Comparison of ENCODE assay signal across 7 cellular contexts in genomic region chr6:31659649-31660223, GRCh38. TPM values are rescaled to one million over a fixed set of nuclear protein-coding genes. Genes with fewer than 3 reads are reported as not detected.
DNase-seq lines count a peak whose midpoint lies in the region; ATAC-seq, FAIRE-seq and TF ChIP-seq lines count a peak whose summit lies in the region.

No MANE protein-coding gene starts in this region.

- H3K56ac ChIP-seq in H1 (replicated peaks; ENCODE audit: insufficient read length, low read depth, low read length): peak overlapping the region; percentile 77

- H3K36me3 Mint-ChIP-seq in naive B cell: peaks cover 0 to 28% of the 10 kb centered on the region in 2 donors

- H3K4me2 ChIP-seq in H1 (ENCODE audit: insufficient read depth in 1 of 2, low read depth in 2 of 2, low read length in 2 of 2): peak overlapping the region; percentile 94 to 95

- H3K14ac ChIP-seq in H1 (ENCODE audit: insufficient read length): no peak overlapping the region

- CTCF ChIA-PET in Panc1 (lab: Charles Lee): no interaction called here
- CTCF ChIA-PET in H1 (lab: Charles Lee; ENCODE audit: partially characterized antibody): interaction anchor here (1.2 kb wide), 1 partner anchor 11 kb away, joined by 4 read pairs; no protein-coding TSS in a partner anchor

- no peak overlapping the region for H2AFZ ChIP-seq in H1 (ENCODE audit: low read length)

- no peak for TF ChIP-seq EP300 in H1 (IDR thresholded peaks at IDR 0.05; ENCODE audit: borderline replicate concordance in 1 of 2, low read depth in 2 of 2, low read length in 2 of 2)

- H4K5ac ChIP-seq in H1 (ENCODE audit: insufficient read length, low read depth, low read length): peak overlapping the region; percentile 73

- peaks cover 8% of the 10 kb centered on the region for H3K23me2 ChIP-seq in H1 (ENCODE audit: low read depth, low read length)

- H3K27me3 Mint-ChIP-seq in naive B cell: no peaks in the 10 kb centered on the region

- H2AK5ac ChIP-seq in H1 (ENCODE audit: low read depth, low read length): no peak overlapping the region

- H3K9ac ChIP-seq in H1 (replicated peaks in 1 of 4; ENCODE audit: extremely low read depth in 1 of 4, low read depth in 3 of 4, low read length in 3 of 4): peak overlapping the region; percentile 75 to 93 (median 82)

- TF ChIP-seq CTCF in Panc1 (IDR thresholded peaks at IDR 0.05) (no peak), H1 (IDR thresholded peaks at IDR 0.05; ENCODE audit: control extremely low read depth in 1 of 3, insufficient read depth in 1 of 3, low read depth in 1 of 3, low read length in 3 of 3) (no peak)

- FAIRE-seq in GM19239 (lab: Jason Lieb, UNC): peak; percentile 63
- FAIRE-seq in H1 (lab: Jason Lieb, UNC): no peak

- POLR2A ChIA-PET in Panc1 (lab: Charles Lee) (no interaction called here), H1 (lab: Charles Lee; ENCODE audit: partially characterized antibody) (interaction anchor here (0.6 to 25.5 kb wide), 8 partner anchors 6 to 168 kb away, joined by 3 to 883 read pairs (median 16); partner anchors contain the start of genes AIF1, APOM, BAG6 and DDAH2)

- H3K4me3 ChIP-seq in Panc1 (ENCODE audit: low read depth in 2 of 2, low read length in 2 of 2) (peak overlapping the region; percentile 99), H1 (ENCODE audit: extremely low read depth in 1 of 4, insufficient read depth in 2 of 4, low read depth in 3 of 4, low read length in 4 of 4) (peak overlapping the region; percentile 85 to 94 (median 88))

- peak overlapping the region; percentile 6 for H4K91ac ChIP-seq in H1 (replicated peaks; ENCODE audit: insufficient read length, low read length)

- ATAC-seq in Panc1: no peak
- ATAC-seq in naive B cell (ENCODE audit: low read depth in 2 of 2): peak; percentile 59 to 61

- H3K9me3 ChIP-seq in Panc1 (ENCODE audit: control insufficient read depth, insufficient read depth, low read depth, low read length): no peaks in the 10 kb centered on the region
- H3K9me3 ChIP-seq in H1 (ENCODE audit: insufficient read depth in 2 of 2, low read depth in 1 of 2, low read length in 1 of 2): no peaks in the 10 kb centered on the region

- in situ Hi-C loops in Panc1 (cut with HindIII; ENCODE audit: low pct_unique_long_range_greater_than_20kb, low sequenced_read_pairs): no loop called here

- H2BK120ac ChIP-seq in H1 (replicated peaks; ENCODE audit: low read depth, low read length): no peak overlapping the region

- WGBS in H1 (ENCODE audit: extremely low coverage in 1 of 2, insufficient coverage in 1 of 2, insufficient read length in 1 of 2, insufficient replicate concordance in 2 of 2, low coverage in 1 of 2, low lambda C conversion rate in 2 of 2, missing lambda C conversion rate in 1 of 2), 2 experiments: 81% methylated on average over 10 of the region's 10 CpGs; no CpG with 5 or more reads in 1 of the 2 experiments

- peak overlapping the region; percentile 36 to 94 (median 90) for H3K27ac Mint-ChIP-seq in naive B cell

- H3K9me3 Mint-ChIP-seq in naive B cell: no peaks in the 10 kb centered on the region

- 0 out of 2 replicates have a peak overlapping the region, but pooled peaks have one; percentile 1 for H2BK5ac ChIP-seq in H1 (ENCODE audit: low read depth, low read length)

- H3K27me3 ChIP-seq in Panc1 (ENCODE audit: control insufficient read depth, insufficient read depth, low read length) (no peaks in the 10 kb centered on the region), H1 (replicated peaks in 1 of 4; ENCODE audit: control insufficient read depth in 3 of 4, extremely low read depth in 1 of 4, insufficient read depth in 3 of 4, low read length in 3 of 4) (no peaks in the 10 kb centered on the region)

- no peak for TF ChIP-seq RAD21 in H1 (IDR thresholded peaks at IDR 0.05 in 1 of 2, conservative IDR thresholded peaks at IDR 0.05 in 1 of 2; ENCODE audit: low read depth in 2 of 2, low read length in 2 of 2)

- peaks cover 60 to 91% (median 80%) of the 10 kb centered on the region in 3 donors for H3K4me1 Mint-ChIP-seq in naive B cell

- peak overlapping the region; percentile 94 for H4K8ac ChIP-seq in H1 (ENCODE audit: extremely low read depth, insufficient read depth, low read length)

- H3K79me2 ChIP-seq in H1 (ENCODE audit: control insufficient read depth in 1 of 2, insufficient read depth in 2 of 2, low read length in 2 of 2): peaks cover 0 to 39% of the 10 kb centered on the region in 2 experiments; a peak in 3 of 4 replicates

- H2BK12ac ChIP-seq in H1 (ENCODE audit: low read depth, low read length): no peak overlapping the region

- peak overlapping the region; percentile 91 to 96 (median 95) for H3K4me3 Mint-ChIP-seq in naive B cell

- H2BK15ac ChIP-seq in H1 (ENCODE audit: low read length): peak overlapping the region; percentile 8; the same call in 1 of the 2 replicates

- intact Hi-C loops in Panc1 (cut with micrococcal nuclease; ENCODE audit: unreplicated experiment): no loop called here

- H3K4ac ChIP-seq in H1 (replicated peaks; ENCODE audit: insufficient read length, low read depth, low read length): peak overlapping the region; percentile 19

- H3K18ac ChIP-seq in H1 (ENCODE audit: extremely low read depth, low read length): no peak overlapping the region; the same call in 1 of the 2 replicates

- TF ChIP-seq POLR2A in H1 (IDR thresholded peaks at IDR 0.05; ENCODE audit: control extremely low read depth in 1 of 2, low read depth in 2 of 2, low read length in 2 of 2): no peak

- DNase-seq in GM19239 (ENCODE audit: insufficient read length, low spot score) (no peak), Panc1 (ENCODE audit: low read depth, low spot score) (no peak), H1 (ENCODE audit: low read depth in 1 of 2, low spot score in 2 of 2) (no peak), naive B cell (no peak), activated gamma-delta T cell (lab: John Stamatoyannopoulos, UW) (no peak), cortex of kidney (lab: John Stamatoyannopoulos, UW) (no peak)
- no peak for DNase-seq in stimulated activated CD4-positive, alpha-beta T cell treated with anti-CD3 and anti-CD28 coated beads, Interleukin-12 subunit alpha, Interleukin-12 subunit beta, amount 100 ng/mL, for 4 hours

- H3K79me1 ChIP-seq in H1 (ENCODE audit: low read depth, low read length): peaks cover 9% of the 10 kb centered on the region

- peaks cover 0 to 3% of the 10 kb centered on the region in 2 experiments for H4K20me1 ChIP-seq in H1 (replicated peaks in 1 of 2; ENCODE audit: control insufficient read depth in 1 of 2, insufficient read depth in 2 of 2, low read length in 2 of 2)

- no TSS peak for BruUV-seq in Panc1 (replicated peaks; lab: Mats Ljungman, UMichigan)

- H3K36me3 ChIP-seq in Panc1 (ENCODE audit: control insufficient read depth, insufficient read depth, low read length): no peaks in the 10 kb centered on the region; the same call in 1 of the 2 replicates
- peaks cover 4 to 19% (median 9%) of the 10 kb centered on the region in 4 experiments; a peak in 6 of 8 replicates for H3K36me3 ChIP-seq in H1 (ENCODE audit: control insufficient read depth in 2 of 4, insufficient read depth in 4 of 4, low read length in 3 of 4)

- H3K27ac ChIP-seq in Panc1 (ENCODE audit: low read length) (peak overlapping the region; percentile 98), H1 (ENCODE audit: low read depth, low read length) (0 out of 2 replicates have a peak overlapping the region, but pooled peaks have one; percentile 63)

- H3K4me1 ChIP-seq in Panc1 (ENCODE audit: control insufficient read depth, insufficient read depth, low read length) (peaks cover 31% of the 10 kb centered on the region), H1 (replicated peaks in 1 of 4; ENCODE audit: control insufficient read depth in 3 of 4, insufficient read depth in 4 of 4, low read length in 3 of 4) (peaks cover 0 to 15% (median 4%) of the 10 kb centered on the region in 4 experiments; a peak in 5 of 7 replicates)

- no peak overlapping the region for H3K23ac ChIP-seq in H1 (ENCODE audit: insufficient read length)

- no peak overlapping the region for H2BK20ac ChIP-seq in H1 (ENCODE audit: low read length)

RNA-seq across cellular contexts. Expression of gene C6orf47, which starts 0.8 kb away (rescaled TPM):
- total RNA-seq in Panc1 (2021; ENCODE audit: unreplicated experiment): 22.4 TPM
- 18.6 TPM for polyA plus RNA-seq in Panc1 (2012; ENCODE audit: insufficient read length)
- 14.6 and 15.6 TPM in 2 replicates for total RNA-seq in H1 (2021; fragmentation: NEBNext Ultra II Directional; extraction: Animal tissue kit (Norgen Biotek cat#: 25700))
- polyA plus RNA-seq in H1 (2011; rRNA removed): 4.7 and 7.2 TPM in 2 replicates
- 9.1 TPM for polyA plus RNA-seq in H1 (2011; cell fraction: cytosol; rRNA removed)
- 7.5 TPM for polyA plus RNA-seq in H1 (2011; cell fraction: nucleus; rRNA removed)
- polyA plus RNA-seq in H1 (2012, experiment 1 of 2): 11.6 to 14.9 TPM (median 13.3 TPM) in 4 replicates
- polyA plus RNA-seq in H1 (2012, experiment 2 of 2): 6.6 TPM
- polyA plus RNA-seq in H1 (2013, experiment 1 of 2): 8.5 TPM
- 8.5 TPM for polyA plus RNA-seq in H1 (2013, experiment 2 of 2)
- 6.3 and 7.1 TPM in 2 replicates for polyA minus RNA-seq in H1 (2011; rRNA and poly(A)+ RNA removed)
- polyA minus RNA-seq in H1 (2011; cell fraction: cytosol; rRNA and poly(A)+ RNA removed): 5.7 TPM
- 9.6 TPM for polyA minus RNA-seq in H1 (2011; cell fraction: nucleus; rRNA and poly(A)+ RNA removed)
- polyA plus RNA-seq in naive B cell (ENCODE audit: low read depth in 6 of 6): 10 to 100 TPM; 16.8 to 39.9 (median 28.4) TPM

RNA-seq across cellular contexts. Expression of gene APOM, which starts 4.0 kb away (rescaled TPM):
- 1.8 TPM for total RNA-seq in Panc1 (2021; ENCODE audit: unreplicated experiment)
- 0.56 TPM for polyA plus RNA-seq in Panc1 (2012; ENCODE audit: insufficient read length)
- 3.4 and 3.8 TPM in 2 replicates for total RNA-seq in H1 (2021; fragmentation: NEBNext Ultra II Directional; extraction: Animal tissue kit (Norgen Biotek cat#: 25700))
- 9.2 and 12.0 TPM in 2 replicates for polyA plus RNA-seq in H1 (2011; rRNA removed)
- polyA plus RNA-seq in H1 (2011; cell fraction: cytosol; rRNA removed): 9.2 TPM
- polyA plus RNA-seq in H1 (2011; cell fraction: nucleus; rRNA removed): 9.6 TPM
- polyA plus RNA-seq in H1 (2012, experiment 1 of 2): 3.4 to 6.3 TPM (median 5.9 TPM) in 4 replicates
- 8.1 TPM for polyA plus RNA-seq in H1 (2012, experiment 2 of 2)
- polyA plus RNA-seq in H1 (2013, experiment 1 of 2): 5.3 TPM
- 5.8 TPM for polyA plus RNA-seq in H1 (2013, experiment 2 of 2)
- polyA minus RNA-seq in H1 (2011; rRNA and poly(A)+ RNA removed): 2.5 and 3.5 TPM in 2 replicates
- 1.8 TPM for polyA minus RNA-seq in H1 (2011; cell fraction: cytosol; rRNA and poly(A)+ RNA removed)
- polyA minus RNA-seq in H1 (2011; cell fraction: nucleus; rRNA and poly(A)+ RNA removed): 2.9 TPM
- 10 to 100 TPM in 4 of 6 donors, 1 to 10 TPM in 2; 7.6 to 19.6 (median 13.7) TPM for polyA plus RNA-seq in naive B cell (ENCODE audit: low read depth in 6 of 6)

RNA-seq across cellular contexts. Expression of gene GPANK1, which starts 5.1 kb away (rescaled TPM):
- 18.3 TPM for total RNA-seq in Panc1 (2021; ENCODE audit: unreplicated experiment)
- 18.3 TPM for polyA plus RNA-seq in Panc1 (2012; ENCODE audit: insufficient read length)
- 24.5 and 26.9 TPM in 2 replicates for total RNA-seq in H1 (2021; fragmentation: NEBNext Ultra II Directional; extraction: Animal tissue kit (Norgen Biotek cat#: 25700))
- 30.2 and 33.2 TPM in 2 replicates for polyA plus RNA-seq in H1 (2011; rRNA removed)
- 35.8 TPM for polyA plus RNA-seq in H1 (2011; cell fraction: cytosol; rRNA removed)
- polyA plus RNA-seq in H1 (2011; cell fraction: nucleus; rRNA removed): 26.0 TPM
- 27.0 to 31.7 TPM (median 30.2 TPM) in 4 replicates for polyA plus RNA-seq in H1 (2012, experiment 1 of 2)
- polyA plus RNA-seq in H1 (2012, experiment 2 of 2): 37.9 TPM
- 38.6 TPM for polyA plus RNA-seq in H1 (2013, experiment 1 of 2)
- polyA plus RNA-seq in H1 (2013, experiment 2 of 2): 39.3 TPM
- 11.8 and 13.0 TPM in 2 replicates for polyA minus RNA-seq in H1 (2011; rRNA and poly(A)+ RNA removed)
- polyA minus RNA-seq in H1 (2011; cell fraction: cytosol; rRNA and poly(A)+ RNA removed): 12.6 TPM
- 20.1 TPM for polyA minus RNA-seq in H1 (2011; cell fraction: nucleus; rRNA and poly(A)+ RNA removed)
- polyA plus RNA-seq in naive B cell (ENCODE audit: low read depth in 6 of 6): 10 to 100 TPM; 18.5 to 27.8 (median 23.5) TPM

RNA-seq across cellular contexts. Expression of gene CSNK2B, which starts 6.1 kb away (rescaled TPM):
- total RNA-seq in Panc1 (2021; ENCODE audit: unreplicated experiment): 219 TPM
- polyA plus RNA-seq in Panc1 (2012; ENCODE audit: insufficient read length): 309 TPM
- total RNA-seq in H1 (2021; fragmentation: NEBNext Ultra II Directional; extraction: Animal tissue kit (Norgen Biotek cat#: 25700)): 192 and 208 TPM in 2 replicates
- 147 and 169 TPM in 2 replicates for polyA plus RNA-seq in H1 (2011; rRNA removed)
- polyA plus RNA-seq in H1 (2011; cell fraction: cytosol; rRNA removed): 96.0 TPM
- polyA plus RNA-seq in H1 (2011; cell fraction: nucleus; rRNA removed): 148 TPM
- 251 to 320 TPM (median 301 TPM) in 4 replicates for polyA plus RNA-seq in H1 (2012, experiment 1 of 2)
- 316 TPM for polyA plus RNA-seq in H1 (2012, experiment 2 of 2)
- polyA plus RNA-seq in H1 (2013, experiment 1 of 2): 228 TPM
- 232 TPM for polyA plus RNA-seq in H1 (2013, experiment 2 of 2)
- polyA minus RNA-seq in H1 (2011; rRNA and poly(A)+ RNA removed): 114 and 130 TPM in 2 replicates
- polyA minus RNA-seq in H1 (2011; cell fraction: cytosol; rRNA and poly(A)+ RNA removed): 56.7 TPM
- polyA minus RNA-seq in H1 (2011; cell fraction: nucleus; rRNA and poly(A)+ RNA removed): 46.4 TPM
- 100 to 1,000 TPM; 279 to 299 (median 286) TPM for polyA plus RNA-seq in naive B cell (ENCODE audit: low read depth in 6 of 6)

RNA-seq across cellular contexts. Expression of gene BAG6, which starts 7.3 kb away (rescaled TPM):
- total RNA-seq in Panc1 (2021; ENCODE audit: unreplicated experiment): 491 TPM
- 565 TPM for polyA plus RNA-seq in Panc1 (2012; ENCODE audit: insufficient read length)
- 325 and 354 TPM in 2 replicates for total RNA-seq in H1 (2021; fragmentation: NEBNext Ultra II Directional; extraction: Animal tissue kit (Norgen Biotek cat#: 25700))
- 199 and 291 TPM in 2 replicates for polyA plus RNA-seq in H1 (2011; rRNA removed)
- polyA plus RNA-seq in H1 (2011; cell fraction: cytosol; rRNA removed): 144 TPM
- polyA plus RNA-seq in H1 (2011; cell fraction: nucleus; rRNA removed): 514 TPM
- polyA plus RNA-seq in H1 (2012, experiment 1 of 2): 272 to 370 TPM (median 354 TPM) in 4 replicates
- 428 TPM for polyA plus RNA-seq in H1 (2012, experiment 2 of 2)
- polyA plus RNA-seq in H1 (2013, experiment 1 of 2): 189 TPM
- 169 TPM for polyA plus RNA-seq in H1 (2013, experiment 2 of 2)
- polyA minus RNA-seq in H1 (2011; rRNA and poly(A)+ RNA removed): 137 and 182 TPM in 2 replicates
- polyA minus RNA-seq in H1 (2011; cell fraction: cytosol; rRNA and poly(A)+ RNA removed): 197 TPM
- polyA minus RNA-seq in H1 (2011; cell fraction: nucleus; rRNA and poly(A)+ RNA removed): 153 TPM
- polyA plus RNA-seq in naive B cell (ENCODE audit: low read depth in 6 of 6): 10 to 100 TPM; 20.1 to 27.0 (median 24.2) TPM
